In the genomic region with DNA sequence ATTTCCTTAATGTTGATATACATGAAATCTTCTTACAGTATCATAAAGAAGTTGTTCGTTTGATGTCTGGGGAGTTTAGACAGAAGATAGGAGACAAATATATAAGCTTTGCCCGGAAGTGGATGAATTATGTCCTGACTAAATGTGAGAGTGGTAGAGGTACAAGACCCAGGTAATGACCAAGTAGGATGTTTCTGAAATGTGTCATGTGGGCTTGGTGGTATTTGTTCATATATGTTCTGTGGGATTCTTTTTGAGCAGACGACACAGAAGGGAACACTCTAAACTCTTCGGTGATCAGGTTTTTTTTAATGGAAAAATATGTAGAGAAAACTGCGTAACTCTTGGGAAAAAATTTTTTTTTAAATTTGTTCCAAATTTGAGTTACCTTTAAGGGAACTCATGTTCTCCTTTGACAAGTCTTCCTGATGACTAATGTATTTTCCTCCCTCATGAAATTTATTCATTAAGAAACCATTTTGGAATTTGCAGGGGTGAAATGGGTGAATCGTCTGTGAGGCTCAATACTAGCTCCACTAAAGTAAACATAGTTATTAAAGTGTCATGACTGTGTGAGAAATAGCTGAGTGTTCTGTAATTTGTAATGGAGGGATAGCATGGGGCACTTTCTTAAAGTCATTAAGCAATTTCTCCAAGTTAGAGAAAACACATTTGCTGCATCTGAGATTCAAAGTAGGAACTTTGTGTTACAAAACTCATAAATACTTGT, we compare ENCODE assay signal across 18 cellular contexts.
A peak's percentile ranks its signal among the peaks of the same experiment; 100 is the strongest.
DNase-seq lines count a peak whose midpoint lies in the region; ATAC-seq, FAIRE-seq and TF ChIP-seq lines count a peak whose summit lies in the region.
"Had no signal": no experiment of that assay in that cellular context is flagged by ENCODE, and none has a peak within 500 bp of the region (broad histone marks: within the 10 kb centered on the region; RNA-seq: fewer than 3 reads in every experiment).

No MANE protein-coding gene starts in this region.

- H3K4me1 ChIP-seq in osteoblast (ENCODE audit: insufficient read depth, low read length) (peaks cover 12% of the 10 kb centered on the region), BE2C (no peaks in the 10 kb centered on the region)
- H3K4me1 ChIP-seq: gastrocnemius medialis, tibial nerve had no signal

- H3K27ac ChIP-seq in osteoblast (ENCODE audit: low read depth, low read length): peak overlapping the region; percentile 50
- H3K27ac ChIP-seq: C4-2B, cardiac muscle cell, gastrocnemius medialis, tibial nerve had no signal

- H3K4me3 ChIP-seq in epithelial cell of esophagus (ENCODE audit: low read length) (no peak overlapping the region), osteoblast (ENCODE audit: insufficient read depth, low read length) (no peak overlapping the region), BE2C (ENCODE audit: low read depth, low read length) (no peak overlapping the region)
- H3K4me3 ChIP-seq: cardiac muscle cell, gastrocnemius medialis, tibial nerve had no signal

- H2AFZ ChIP-seq in osteoblast (ENCODE audit: low read length): no peak overlapping the region

- peaks cover 37% of the 10 kb centered on the region for H3K36me3 ChIP-seq in osteoblast (ENCODE audit: insufficient read depth, low read length)
- H3K36me3 ChIP-seq in BE2C: peaks cover 32% of the 10 kb centered on the region

- H3K79me2 ChIP-seq in osteoblast (ENCODE audit: insufficient read depth, low read length): no peaks in the 10 kb centered on the region

- TF ChIP-seq CTCF in epithelial cell of esophagus (IDR thresholded peaks at IDR 0.05; ENCODE audit: insufficient read depth, low read depth, low read length, missing control alignments) (no peak), osteoblast (IDR thresholded peaks at IDR 0.05; ENCODE audit: extremely low read depth, low read depth, low read length) (no peak), BE2C (IDR thresholded peaks at IDR 0.05; ENCODE audit: low read depth, low read length) (no peak), D721Med (IDR thresholded peaks at IDR 0.05; ENCODE audit: insufficient read depth, missing control alignments) (no peak)

- H3K27me3 ChIP-seq in osteoblast (ENCODE audit: insufficient read depth, low read length) (no peaks in the 10 kb centered on the region), BE2C (no peaks in the 10 kb centered on the region)
- H3K27me3 ChIP-seq: cardiac muscle cell, gastrocnemius medialis, tibial nerve had no signal

- no peak for FAIRE-seq in D721Med (lab: Jason Lieb, UNC)

- no peak overlapping the region for H3K4me2 ChIP-seq in osteoblast (ENCODE audit: insufficient read depth, low read length)

- no peak for ATAC-seq in GM21528 (IDR thresholded peaks at IDR 0.05; ENCODE audit: low FRiP score, unreplicated experiment)
- ATAC-seq: gastrocnemius medialis; Panc1; stimulated activated memory B cell treated with anti-CD40 and anti-IgM and Interleukin-4, amounts not matched to agents 10 μg/mL and 1 μg/mL and 100 μg/mL, for 72 hours had no signal

- no peaks in the 10 kb centered on the region for H4K20me1 ChIP-seq in osteoblast (ENCODE audit: insufficient read depth, low read length)

- no peaks in the 10 kb centered on the region for H3K9me3 ChIP-seq in osteoblast (ENCODE audit: low read depth, low read length)
- H3K9me3 ChIP-seq in BE2C: no peaks in the 10 kb centered on the region
- H3K9me3 ChIP-seq: gastrocnemius medialis, tibial nerve had no signal

- DNase-seq in EL (peak; percentile 60), NCI-H226 (peak; percentile 52), epithelial cell of esophagus (ENCODE audit: low read depth) (peak; percentile 87), osteoblast (ENCODE audit: insufficient read length, low spot score, missing footprints) (peak; percentile 22), BE2C (no peak), occipital lobe (lab: John Stamatoyannopoulos, UW) (no peak), D721Med (ENCODE audit: insufficient read length, low spot score) (no peak)
- DNase-seq: activated CD4-positive, alpha-beta T cell treated with anti-CD3 and anti-CD28 coated beads, Interleukin-2, amount 50 U/mL, for 4 hours; activated naive CD8-positive, alpha-beta T cell treated with anti-CD3 and anti-CD28 coated beads, Interleukin-2, amount 10 ng/mL, durations not matched to agents 7 days and 5 days; activated T-cell treated with anti-CD3 and anti-CD28 coated beads, Interleukin-2, amount 50 U/mL, for 48 hours; gastrocnemius medialis; NCI-H1436 had no signal

Comparison
In these comparisons a context has a peak if more than half of its experiments do, and no peak if none do; other contexts are left out.
1. DNase-seq: peak in EL (single experiment), NCI-H226 (single experiment), epithelial cell of esophagus (single experiment) and osteoblast (single experiment); none in BE2C (single experiment), occipital lobe (single experiment) and D721Med (single experiment).